Comparison of ENCODE assay signal across 8 cellular contexts in the genomic region with DNA sequence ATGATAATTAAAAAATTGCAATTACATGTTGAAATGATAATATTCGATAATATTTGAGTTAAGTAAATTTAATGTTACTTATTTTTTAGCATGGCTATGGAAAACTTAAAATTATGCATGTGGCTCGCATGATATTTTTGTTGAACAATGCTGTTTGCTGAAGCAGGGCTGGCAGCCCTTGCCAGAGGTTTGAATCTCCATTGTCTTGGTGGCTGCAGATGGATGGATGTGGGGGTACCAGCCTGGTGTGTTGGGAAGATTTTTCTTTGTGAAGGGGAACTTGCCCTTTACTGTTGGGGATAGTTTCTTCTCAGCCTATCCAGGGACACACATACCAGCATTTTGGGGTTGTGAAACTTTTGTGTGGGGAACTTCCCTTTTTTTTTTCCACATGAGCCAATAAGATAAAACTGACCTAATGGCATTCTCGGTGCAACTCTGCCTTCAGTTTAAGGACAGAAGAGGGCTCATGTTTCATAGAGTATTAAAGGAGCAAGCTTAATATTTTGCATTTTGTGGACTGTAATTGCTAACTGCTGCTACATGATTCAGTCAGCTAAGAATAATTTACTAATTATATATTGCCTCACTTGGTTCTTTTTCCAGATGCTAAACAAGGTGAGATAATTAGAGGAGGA. TPM values are rescaled to one million over a fixed set of nuclear protein-coding genes. Genes with fewer than 3 reads are reported as not detected.
DNase-seq lines count a peak whose midpoint lies in the region; ATAC-seq, FAIRE-seq and TF ChIP-seq lines count a peak whose summit lies in the region.

No MANE protein-coding gene starts in this region.

- POLR2A ChIA-PET in HepG2 (lab: Yijun Ruan, JAX): no interaction called here

- TF ChIP-seq EP300 in HepG2 (IDR thresholded peaks at IDR 0.05; ENCODE audit: low read depth in 2 of 2, low read length in 2 of 2): no peak
- TF ChIP-seq EP300 in HepG2 (CRISPR knock-in tag; IDR thresholded peaks at IDR 0.05; ENCODE audit: borderline replicate concordance): no peak
- no peak for TF ChIP-seq EP300 in transverse colon (IDR thresholded peaks at IDR 0.05; ENCODE audit: low read depth)

- H3K27ac ChIP-seq in liver (ENCODE audit: low read depth in 1 of 2, low read length in 2 of 2) (peak overlapping the region; percentile 21 to 41), HepG2 (ENCODE audit: extremely low read length, insufficient read depth, low read length) (no peak overlapping the region), transverse colon (peak overlapping the region; percentile 26 to 56 (median 42))

- peaks cover 71% of the 10 kb centered on the region for H3K79me2 ChIP-seq in HepG2 (ENCODE audit: insufficient read depth, low read length)

- in situ Hi-C loops in HepG2 (cut with HindIII; ENCODE audit: extremely low pct_ligation_motif_present, low pct_unique_long_range_greater_than_20kb) (no loop called here), transverse colon (cut with MboI; ENCODE audit: low pct_ligation_motif_present in 1 of 4, low pct_unique_long_range_greater_than_20kb in 1 of 4, low sequenced_read_pairs in 3 of 4) (no loop called here)

- TF ChIP-seq CTCF in liver (IDR thresholded peaks at IDR 0.05; ENCODE audit: low read depth, low read length, missing input control) (no peak), HepG2 (CRISPR knock-in tag; IDR thresholded peaks at IDR 0.05) (no peak), fibroblast of the aortic adventitia (IDR thresholded peaks at IDR 0.05; ENCODE audit: insufficient read depth, low read length) (no peak), transverse colon (IDR thresholded peaks at IDR 0.05) (no peak)

- DNase-seq in HepG2 (ENCODE audit: low spot score): no peak
- peak; percentile 45 for DNase-seq in RPMI7951 (ENCODE audit: low read depth)
- DNase-seq in fibroblast of the aortic adventitia (ENCODE audit: low read depth): peak; percentile 77
- DNase-seq in transverse colon: no peak
- no peak for DNase-seq in COLO829 (ENCODE audit: low spot score)
- no peak for DNase-seq in occipital lobe (lab: John Stamatoyannopoulos, UW)

- CTCF ChIA-PET in HepG2 (lab: Yijun Ruan, JAX; ENCODE audit: low intra/inter-chr PET ratio, low total read pairs): no interaction called here

- H4K20me1 ChIP-seq in HepG2 (ENCODE audit: insufficient read depth, low read length): no peaks in the 10 kb centered on the region

- TF ChIP-seq RAD21 in liver (IDR thresholded peaks at IDR 0.05) (no peak), HepG2 (CRISPR knock-in tag; IDR thresholded peaks at IDR 0.05) (no peak)

- no peak for ATAC-seq in HepG2
- peak; percentile 43 for ATAC-seq in HG02981 (IDR thresholded peaks at IDR 0.05; ENCODE audit: unreplicated experiment)

- 67% methylated on average over 3 of the region's 3 CpGs for WGBS in liver
- WGBS in HepG2 (ENCODE audit: low lambda C conversion rate): 90% methylated on average over 3 of the region's 3 CpGs
- WGBS in transverse colon (ENCODE audit: low coverage in 1 of 2), 2 donors: 62 to 77% methylated on average over 3 of the region's 3 CpGs

- H3K27me3 ChIP-seq in liver (ENCODE audit: control insufficient read depth in 4 of 4, insufficient read depth in 4 of 4, low read length in 3 of 4): no peaks in the 10 kb centered on the region
- H3K27me3 ChIP-seq in HepG2 (ENCODE audit: control insufficient read depth in 1 of 2, insufficient read depth in 2 of 2, low read length in 2 of 2): no peaks in the 10 kb centered on the region
- no peaks in the 10 kb centered on the region for H3K27me3 ChIP-seq in transverse colon

- H3K4me3 ChIP-seq in liver (ENCODE audit: low read depth in 1 of 3, low read length in 3 of 3) (no peak overlapping the region), HepG2 (replicated peaks in 1 of 3; ENCODE audit: insufficient read depth in 1 of 3, low read depth in 2 of 3, low read length in 3 of 3) (no peak overlapping the region), fibroblast of the aortic adventitia (ENCODE audit: low read depth, low read length) (no peak overlapping the region), transverse colon (no peak overlapping the region)

- no peaks in the 10 kb centered on the region for H3K9me3 ChIP-seq in liver (ENCODE audit: control insufficient read depth in 4 of 4, low read length in 3 of 4)
- no peaks in the 10 kb centered on the region for H3K9me3 ChIP-seq in HepG2 (ENCODE audit: low read length)
- H3K9me3 ChIP-seq in transverse colon: no peaks in the 10 kb centered on the region

- H3K36me3 ChIP-seq in liver (ENCODE audit: control insufficient read depth in 4 of 4, insufficient read depth in 3 of 4, low read depth in 1 of 4, low read length in 3 of 4) (no peaks in the 10 kb centered on the region), HepG2 (replicated peaks in 1 of 2; ENCODE audit: control insufficient read depth in 1 of 2, insufficient read depth in 2 of 2, low read length in 2 of 2) (no peaks in the 10 kb centered on the region), transverse colon (no peaks in the 10 kb centered on the region)

- no peak overlapping the region for H3K4me2 ChIP-seq in HepG2 (ENCODE audit: low read depth, low read length)

- intact Hi-C loops in HepG2 (cut with micrococcal nuclease; ENCODE audit: unreplicated experiment): no loop called here
- intact Hi-C loops in transverse colon (cut with DNase I; ENCODE audit: low total_unique reads): no loop called here

- TF ChIP-seq POLR2A in HepG2 (IDR thresholded peaks at IDR 0.05; ENCODE audit: insufficient read depth in 1 of 2, low read depth in 2 of 2, low read length in 2 of 2) (no peak), transverse colon (IDR thresholded peaks at IDR 0.05) (no peak)

- H3K9ac ChIP-seq in liver (ENCODE audit: low read depth in 1 of 2, low read length in 2 of 2) (no peak overlapping the region), HepG2 (ENCODE audit: insufficient read depth, low read depth, low read length) (no peak overlapping the region)

- FAIRE-seq in HepG2 (lab: Jason Lieb, UNC): no peak

- H3K4me1 ChIP-seq in liver (ENCODE audit: control insufficient read depth in 4 of 4, insufficient read depth in 4 of 4, low read length in 3 of 4) (peaks cover 0 to 4% (median 0%) of the 10 kb centered on the region in 4 donors), HepG2 (ENCODE audit: insufficient read depth, low read length) (peaks cover 15% of the 10 kb centered on the region), transverse colon (peaks cover 18 to 90% (median 33%) of the 10 kb centered on the region in 4 donors)

- H2AFZ ChIP-seq in HepG2 (ENCODE audit: low read length): no peak overlapping the region

- no TSS peak for BruUV-seq in HepG2 (replicated peaks; lab: Mats Ljungman, UMichigan)

TF ChIP-seq in liver, 16 proteins besides CTCF, POLR2A, EP300 and RAD21 (continues in another document):
- TF ChIP-seq HNF4G (IDR thresholded peaks at IDR 0.05) (no peak), FOXA2 (IDR thresholded peaks at IDR 0.05) (no peak), HNF4A (conservative IDR thresholded peaks at IDR 0.05) (no peak), NR2F2 (IDR thresholded peaks at IDR 0.05) (no peak), YY1 (IDR thresholded peaks at IDR 0.05) (no peak), RXRA (IDR thresholded peaks at IDR 0.05) (no peak), EGR1 (IDR thresholded peaks at IDR 0.05; ENCODE audit: low read depth in 2 of 2) (no peak), FOXA1 (IDR thresholded peaks at IDR 0.05) (no peak)
- TF ChIP-seq, protein P1, sequence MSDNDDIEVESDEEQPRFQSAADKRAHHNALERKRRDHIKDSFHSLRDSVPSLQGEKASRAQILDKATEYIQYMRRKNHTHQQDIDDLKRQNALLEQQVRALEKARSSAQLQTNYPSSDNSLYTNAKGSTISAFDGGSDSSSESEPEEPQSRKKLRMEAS (IDR thresholded peaks at IDR 0.05): no peak

TF ChIP-seq in HepG2, 621 proteins besides CTCF, POLR2A, EP300 and RAD21 (continues in another document):
- TF ChIP-seq, protein P2, sequence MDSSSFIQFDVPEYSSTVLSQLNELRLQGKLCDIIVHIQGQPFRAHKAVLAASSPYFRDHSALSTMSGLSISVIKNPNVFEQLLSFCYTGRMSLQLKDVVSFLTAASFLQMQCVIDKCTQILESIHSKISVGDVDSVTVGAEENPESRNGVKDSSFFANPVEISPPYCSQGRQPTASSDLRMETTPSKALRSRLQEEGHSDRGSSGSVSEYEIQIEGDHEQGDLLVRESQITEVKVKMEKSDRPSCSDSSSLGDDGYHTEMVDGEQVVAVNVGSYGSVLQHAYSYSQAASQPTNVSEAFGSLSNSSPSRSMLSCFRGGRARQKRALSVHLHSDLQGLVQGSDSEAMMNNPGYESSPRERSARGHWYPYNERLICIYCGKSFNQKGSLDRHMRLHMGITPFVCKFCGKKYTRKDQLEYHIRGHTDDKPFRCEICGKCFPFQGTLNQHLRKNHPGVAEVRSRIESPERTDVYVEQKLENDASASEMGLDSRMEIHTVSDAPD (CRISPR knock-in tag; IDR thresholded peaks at IDR 0.05): no peak
- TF ChIP-seq ZNF891 (CRISPR knock-in tag; IDR thresholded peaks at IDR 0.05): no peak

RNA-seq across cellular contexts. Expression of a gene that starts 8.8 kb away (rescaled TPM):
- 1 to 10 TPM; 9.0 to 9.1 TPM for total RNA-seq in liver
- 1 to 10 TPM; 2.2 TPM for polyA plus RNA-seq in liver
- total RNA-seq in HepG2 (2016; rRNA removed; fragmentation: Illumina TruSeq; extraction: Trizol): 16.0 and 21.3 TPM in 2 replicates
- 6.2 and 7.7 TPM in 2 replicates for total RNA-seq in HepG2 (2016; cell fraction: cytosol; rRNA removed; fragmentation: Illumina TruSeq; extraction: Trizol; ENCODE audit: low read depth)
- total RNA-seq in HepG2 (2016; cell fraction: insoluble cytoplasmic fraction; rRNA removed; fragmentation: Illumina TruSeq; extraction: Trizol): 13.2 and 20.1 TPM in 2 replicates
- total RNA-seq in HepG2 (2016; cell fraction: membrane; rRNA removed; fragmentation: Illumina TruSeq; extraction: Trizol): 25.5 and 26.0 TPM in 2 replicates
- total RNA-seq in HepG2 (2016; cell fraction: nucleus; rRNA removed; fragmentation: Illumina TruSeq; extraction: Trizol): 9.1 and 10.8 TPM in 2 replicates
- 15.4 and 15.5 TPM in 2 replicates for polyA plus RNA-seq in HepG2 (2011; rRNA removed)
- polyA plus RNA-seq in HepG2 (2011; cell fraction: cytosol; rRNA removed): 9.8 and 10.9 TPM in 2 replicates
- 3.9 and 5.1 TPM in 2 replicates for polyA plus RNA-seq in HepG2 (2011; cell fraction: nucleus; rRNA removed)
- 7.1 and 11.1 TPM in 2 replicates for polyA plus RNA-seq in HepG2 (2012)
- polyA plus RNA-seq in HepG2 (2016; cell fraction: cytosol; fragmentation: Illumina TruSeq; extraction: Trizol; ENCODE audit: low read depth): 3.6 and 3.9 TPM in 2 replicates
- polyA plus RNA-seq in HepG2 (2016; cell fraction: insoluble cytoplasmic fraction; fragmentation: Illumina TruSeq; extraction: Trizol; ENCODE audit: low read depth): 19.9 and 21.9 TPM in 2 replicates
- 16.4 and 17.1 TPM in 2 replicates for polyA plus RNA-seq in HepG2 (2016; cell fraction: membrane; fragmentation: Illumina TruSeq; extraction: Trizol; ENCODE audit: low read depth)
- polyA plus RNA-seq in HepG2 (2016; cell fraction: nucleus; fragmentation: Illumina TruSeq; extraction: Trizol; ENCODE audit: insufficient read depth, low read depth): 13.2 and 13.5 TPM in 2 replicates
- 37.6 and 54.4 TPM in 2 replicates for polyA minus RNA-seq in HepG2 (2011; rRNA and poly(A)+ RNA removed; ENCODE audit: low replicate concordance)
- polyA minus RNA-seq in HepG2 (2011; cell fraction: cytosol; rRNA and poly(A)+ RNA removed): 13.6 and 15.4 TPM in 2 replicates
- 9.4 and 9.9 TPM in 2 replicates for polyA minus RNA-seq in HepG2 (2011; cell fraction: nucleus; rRNA and poly(A)+ RNA removed)
- total RNA-seq in RPMI7951 (2014; rRNA removed; shearing (Covaris generic)): 12.4 and 15.2 TPM in 2 replicates
- total RNA-seq in fibroblast of the aortic adventitia (ENCODE audit: low replicate concordance): 7.7 and 13.6 TPM in 2 replicates
- total RNA-seq in transverse colon: 10 to 100 TPM; 41.6 to 83.2 (median 62.5) TPM
- 6.1 TPM for total RNA-seq in occipital lobe

Comparison
In these comparisons a context has a peak if more than half of its experiments do, and no peak if none do; other contexts are left out.
1. DNase-seq: peak in RPMI7951 (single experiment) and fibroblast of the aortic adventitia (single experiment); none in HepG2 (single experiment), transverse colon (single experiment), COLO829 (single experiment) and occipital lobe (single experiment).